Comparison of ENCODE assay signal across 20 cellular contexts in the genomic region with DNA sequence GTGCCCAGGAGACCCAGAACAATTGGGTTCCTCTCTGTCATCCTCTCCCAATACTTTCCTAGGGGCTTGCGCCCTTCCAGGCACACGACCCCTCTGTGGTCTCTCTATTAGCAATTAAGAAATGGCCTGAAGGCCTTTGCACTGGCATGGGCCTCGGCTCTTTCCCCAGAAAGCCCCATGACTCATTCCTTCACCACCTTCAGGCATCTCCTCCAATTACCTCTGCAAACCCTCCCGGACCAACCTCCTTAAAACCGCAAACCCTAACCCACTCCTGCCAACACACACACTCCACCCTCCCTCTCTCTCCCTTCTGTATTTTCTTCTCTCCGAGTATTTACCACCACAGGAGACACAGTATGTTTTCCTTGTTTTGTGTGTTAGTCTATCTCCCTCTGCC. TPM values are rescaled to one million over a fixed set of nuclear protein-coding genes. Genes with fewer than 3 reads are reported as not detected.
A peak's percentile ranks its signal among the peaks of the same experiment; 100 is the strongest.
DNase-seq lines count a peak whose midpoint lies in the region; ATAC-seq and TF ChIP-seq lines count a peak whose summit lies in the region.
"Had no signal": no experiment of that assay in that cellular context is flagged by ENCODE, and none has a peak within 500 bp of the region (broad histone marks: within the 10 kb centered on the region; RNA-seq: fewer than 3 reads in every experiment).

No MANE protein-coding gene starts in this region.

- H3K4me3 ChIP-seq in heart right ventricle: no peak overlapping the region
- no peak overlapping the region for H3K4me3 ChIP-seq in right cardiac atrium (ENCODE audit: low read length)
- H3K4me3 ChIP-seq in SJSA1: no peak overlapping the region
- H3K4me3 ChIP-seq: A549, transverse colon had no signal

- peaks cover 0 to 9% of the 10 kb centered on the region in 2 donors for H3K27me3 Mint-ChIP-seq in natural killer cell treated with Interleukin-12 subunit alpha and Interleukin-12 subunit beta and Interleukin-15 and Interleukin-18, amount 100 ng/mL, for 72 hours

- no peak overlapping the region for H3K4me3 Mint-ChIP-seq in natural killer cell treated with Interleukin-12 subunit alpha and Interleukin-12 subunit beta and Interleukin-15 and Interleukin-18, amount 100 ng/mL, for 72 hours
- H3K4me3 Mint-ChIP-seq: activated CD8-positive, alpha-beta T cell treated with anti-CD3 and anti-CD28 coated beads, Interleukin-2, amount 10 ng/mL, durations not matched to agents 7 days and 5 days; CD14-positive monocyte had no signal

- no peaks in the 10 kb centered on the region for H3K9me3 Mint-ChIP-seq in natural killer cell treated with Interleukin-12 subunit alpha and Interleukin-12 subunit beta and Interleukin-15 and Interleukin-18, amount 100 ng/mL, for 72 hours

- no peak overlapping the region for H3K27ac Mint-ChIP-seq in natural killer cell treated with Interleukin-12 subunit alpha and Interleukin-12 subunit beta and Interleukin-15 and Interleukin-18, amount 100 ng/mL, for 72 hours
- H3K27ac Mint-ChIP-seq: activated CD8-positive, alpha-beta T cell treated with anti-CD3 and anti-CD28 coated beads, Interleukin-2, amount 10 ng/mL, durations not matched to agents 7 days and 5 days had no signal

- H3K4me1 ChIP-seq in heart right ventricle: peaks cover 0 to 68% (median 26%) of the 10 kb centered on the region in 9 donors
- peaks cover 4% of the 10 kb centered on the region for H3K4me1 ChIP-seq in right cardiac atrium (ENCODE audit: control insufficient read depth, insufficient read depth, low read length)
- peaks cover 12% of the 10 kb centered on the region for H3K4me1 ChIP-seq in SJSA1 (replicated peaks)
- H3K4me1 ChIP-seq: A549, transverse colon had no signal

- no peaks in the 10 kb centered on the region for H3K36me3 Mint-ChIP-seq in natural killer cell treated with Interleukin-12 subunit alpha and Interleukin-12 subunit beta and Interleukin-15 and Interleukin-18, amount 100 ng/mL, for 72 hours
- H3K36me3 Mint-ChIP-seq: CD14-positive monocyte had no signal

- WGBS in heart right ventricle, 2 donors: 87 to 89% methylated on average over 6 of the region's 6 CpGs
- 89% methylated on average over 6 of the region's 6 CpGs for WGBS in right cardiac atrium

- H3K36me3 ChIP-seq in heart right ventricle (no peaks in the 10 kb centered on the region), SJSA1 (no peaks in the 10 kb centered on the region)
- H3K36me3 ChIP-seq: neutrophil, transverse colon had no signal

- H3K4me1 Mint-ChIP-seq in natural killer cell treated with Interleukin-12 subunit alpha and Interleukin-12 subunit beta and Interleukin-15 and Interleukin-18, amount 100 ng/mL, for 72 hours (ENCODE audit: low read depth in 2 of 2): peaks cover 3 to 9% of the 10 kb centered on the region in 2 donors
- H3K4me1 Mint-ChIP-seq: CD14-positive monocyte had no signal

- H3K9me3 ChIP-seq in heart right ventricle (no peaks in the 10 kb centered on the region), right cardiac atrium (ENCODE audit: control insufficient read depth, low read length) (no peaks in the 10 kb centered on the region), SJSA1 (replicated peaks) (no peaks in the 10 kb centered on the region; the same call in 1 of the 2 replicates)
- H3K9me3 ChIP-seq: A549, neutrophil, transverse colon had no signal

- DNase-seq in heart right ventricle (no peak), right cardiac atrium (no peak), SJSA1 (ENCODE audit: low read depth in 1 of 2, low spot score in 2 of 2) (peak; percentile 43 to 58), islet precursor cell (peak; percentile 80), HUDEP-2 (lab: John Stamatoyannopoulos, UW; ENCODE audit: unreplicated experiment in 76 of 76) (no peak), NCI-H1105 (lab: John Stamatoyannopoulos, UW) (no peak)
- DNase-seq in natural killer cell treated with Interleukin-12 subunit alpha and Interleukin-12 subunit beta and Interleukin-15 and Interleukin-18, amount 100 ng/mL, for 72 hours (ENCODE audit: low spot score): no peak
- DNase-seq: activated CD8-positive, alpha-beta T cell treated with anti-CD3 and anti-CD28 coated beads, Interleukin-2, amount 10 ng/mL, durations not matched to agents 7 days and 5 days; Kasumi-1; NCI-H187; NCI-H524; OCI-M1; stimulated activated CD4-positive, alpha-beta T cell treated with anti-CD3 and anti-CD28 coated beads, Interleukin-4, amount 100 ng/mL, for 1 hour; transverse colon had no signal

- H3K27ac ChIP-seq in heart right ventricle: peak overlapping the region in 8 of 10 donors; percentile 18 to 61 (median 54)
- no peak overlapping the region for H3K27ac ChIP-seq in right cardiac atrium (ENCODE audit: low read length)
- H3K27ac ChIP-seq in SJSA1: no peak overlapping the region
- H3K27ac ChIP-seq: A549, HL-60, neutrophil, transverse colon had no signal

- no peak for TF ChIP-seq CTCF in heart right ventricle (IDR thresholded peaks at IDR 0.05)

- ATAC-seq in heart right ventricle (peak in 1 of 8 donors; percentile 14), right cardiac atrium (no peak), GM18502 (IDR thresholded peaks at IDR 0.05; ENCODE audit: poor library complexity, unreplicated experiment) (no peak)
- ATAC-seq in natural killer cell treated with Interleukin-12 subunit alpha and Interleukin-12 subunit beta and Interleukin-15 and Interleukin-18, amount 100 ng/mL, for 72 hours: no peak
- ATAC-seq: A549; activated CD8-positive, alpha-beta T cell treated with anti-CD3 and anti-CD28 coated beads, Interleukin-2, amount 10 ng/mL, durations not matched to agents 7 days and 5 days; sciatic nerve had no signal

- intact Hi-C loops in heart right ventricle (cut with DNase I): loop anchor here in 1 of 10 donors (5.0 kb wide), 1 partner anchor 34 kb away; no protein-coding TSS in a partner anchor
- intact Hi-C loops in right cardiac atrium (cut with DNase I): no loop called here

- no peaks in the 10 kb centered on the region for H3K27me3 ChIP-seq in heart right ventricle
- no peaks in the 10 kb centered on the region for H3K27me3 ChIP-seq in right cardiac atrium (ENCODE audit: control insufficient read depth, insufficient read depth)
- no peaks in the 10 kb centered on the region for H3K27me3 ChIP-seq in SJSA1 (replicated peaks)
- H3K27me3 ChIP-seq: neutrophil, transverse colon had no signal

RNA-seq across cellular contexts. Expression of a gene that starts 36.7 kb away (rescaled TPM):
- total RNA-seq in heart right ventricle (100 to 1,000 TPM; 118 to 184 (median 148) TPM), right cardiac atrium (10 to 100 TPM; 57.6 to 100.0 (median 75.8) TPM)
- polyA plus RNA-seq in heart right ventricle (10 to 100 TPM; 33.7 to 34.3 TPM), right cardiac atrium (23.8 TPM)
- 24.8 and 40.9 TPM in 2 replicates for total RNA-seq in SJSA1 (2014; rRNA removed; shearing (Covaris generic))
- 1 to 10 TPM; 6.9 to 9.0 TPM for total RNA-seq in natural killer cell treated with Interleukin-12 subunit alpha and Interleukin-12 subunit beta and Interleukin-15 and Interleukin-18, amount 100 ng/mL, for 72 hours

Comparison
In these comparisons a context has a peak if more than half of its experiments do, and no peak if none do; other contexts are left out.
1. H3K27ac ChIP-seq: peak in heart right ventricle (8 of 10); none in right cardiac atrium (single experiment) and SJSA1 (single experiment).
2. DNase-seq: peak in SJSA1 (2 of 2) and islet precursor cell (single experiment); none in heart right ventricle (0 of 2), right cardiac atrium (0 of 3), HUDEP-2 (0 of 76), NCI-H1105 (single experiment) and natural killer cell treated with Interleukin-12 subunit alpha and Interleukin-12 subunit beta and Interleukin-15 and Interleukin-18, amount 100 ng/mL, for 72 hours (single experiment).